ENCODE assay signal across 14 cellular contexts in genomic region chr7:102577315-102578240, GRCh38. TPM values are rescaled to one million over a fixed set of nuclear protein-coding genes. Genes with fewer than 3 reads are reported as not detected.
DNase-seq lines count a peak whose midpoint lies in the region; ATAC-seq and TF ChIP-seq lines count a peak whose summit lies in the region.
"Not testable (repeated sequence)": the region's sequence is repeated elsewhere in the genome, so short reads cannot be mapped to it uniquely, and the experiment has no call there.
"Had no signal": no experiment of that assay in that cellular context is flagged by ENCODE, and none has a peak within 500 bp of the region (broad histone marks: within the 10 kb centered on the region; RNA-seq: fewer than 3 reads in every experiment).

No MANE protein-coding gene starts in this region.

- H2AFZ ChIP-seq in MM.1S (ENCODE audit: low read length), result not testable (repeated sequence)

- TF ChIP-seq CTCF in MM.1S (IDR thresholded peaks at IDR 0.05; ENCODE audit: low read length); coronary artery (IDR thresholded peaks at IDR 0.05); osteocyte (IDR thresholded peaks at IDR 0.05): not testable (repeated sequence)

- not testable (repeated sequence) for H3K9me3 ChIP-seq in MM.1S (replicated peaks; ENCODE audit: insufficient read depth, low read length)

- H3K27me3 ChIP-seq in MM.1S (replicated peaks; ENCODE audit: insufficient read depth, low read length), result not testable (repeated sequence)

- not testable (repeated sequence) for H3K9me2 ChIP-seq in MM.1S (replicated peaks; ENCODE audit: insufficient read depth, low read length)

- H3K4me3 Mint-ChIP-seq in activated CD4-positive, alpha-beta T cell treated with anti-CD3 and anti-CD28 coated beads, Interleukin-2, amount 10 ng/mL, durations not matched to agents 24 days and 14 days; osteocyte (ENCODE audit: unreplicated experiment); stimulated activated effector memory CD8-positive, alpha-beta T cell treated with anti-CD3 and anti-CD28 coated beads, Interleukin-12 subunit alpha, Interleukin-12 subunit beta, amount 100 ng/mL, for 72 hours: not testable (repeated sequence)

- H3F3A ChIP-seq in MM.1S (ENCODE audit: insufficient read depth, low read length), result not testable (repeated sequence)

- H3K36me3 Mint-ChIP-seq in activated CD4-positive, alpha-beta T cell treated with anti-CD3 and anti-CD28 coated beads, Interleukin-2, amount 10 ng/mL, durations not matched to agents 24 days and 14 days (ENCODE audit: low read depth); osteocyte (ENCODE audit: unreplicated experiment); stimulated activated effector memory CD8-positive, alpha-beta T cell treated with anti-CD3 and anti-CD28 coated beads, Interleukin-12 subunit alpha, Interleukin-12 subunit beta, amount 100 ng/mL, for 72 hours: not testable (repeated sequence)

- not testable (repeated sequence) for H3K4me3 ChIP-seq in MM.1S (ENCODE audit: low read length); coronary artery

- H3K4me1 Mint-ChIP-seq in activated CD4-positive, alpha-beta T cell treated with anti-CD3 and anti-CD28 coated beads, Interleukin-2, amount 10 ng/mL, durations not matched to agents 24 days and 14 days; osteocyte (ENCODE audit: unreplicated experiment); stimulated activated effector memory CD8-positive, alpha-beta T cell treated with anti-CD3 and anti-CD28 coated beads, Interleukin-12 subunit alpha, Interleukin-12 subunit beta, amount 100 ng/mL, for 72 hours: not testable (repeated sequence)

- not testable (repeated sequence) for H3K36me3 ChIP-seq in MM.1S (replicated peaks; ENCODE audit: insufficient read depth, low read length)

- not testable (repeated sequence) for H3K79me2 ChIP-seq in MM.1S (ENCODE audit: low read length)

- intact Hi-C loops in activated CD4-positive, alpha-beta T cell treated with anti-CD3 and anti-CD28 coated beads, Interleukin-2, amount 10 ng/mL, durations not matched to agents 24 days and 14 days (cut with micrococcal nuclease), result not testable (repeated sequence)

- ATAC-seq in stimulated activated effector memory CD8-positive, alpha-beta T cell treated with anti-CD3 and anti-CD28 coated beads, Interleukin-12 subunit alpha, Interleukin-12 subunit beta, amount 100 ng/mL, for 72 hours, result peak; percentile 9

- H3K9me3 Mint-ChIP-seq in activated CD4-positive, alpha-beta T cell treated with anti-CD3 and anti-CD28 coated beads, Interleukin-2, amount 10 ng/mL, durations not matched to agents 24 days and 14 days; osteocyte (ENCODE audit: unreplicated experiment); stimulated activated effector memory CD8-positive, alpha-beta T cell treated with anti-CD3 and anti-CD28 coated beads, Interleukin-12 subunit alpha, Interleukin-12 subunit beta, amount 100 ng/mL, for 72 hours: not testable (repeated sequence)

- H3K9ac ChIP-seq in MM.1S (ENCODE audit: low read length), result not testable (repeated sequence)

- not testable (repeated sequence) for H3K27me3 Mint-ChIP-seq in activated CD4-positive, alpha-beta T cell treated with anti-CD3 and anti-CD28 coated beads, Interleukin-2, amount 10 ng/mL, durations not matched to agents 24 days and 14 days; osteocyte (ENCODE audit: unreplicated experiment)

- peak; percentile 2 for DNase-seq in MM.1S
- DNase-seq in activated CD4-positive, alpha-beta T cell treated with anti-CD3 and anti-CD28 coated beads, Interleukin-2, amount 10 ng/mL, durations not matched to agents 24 days and 14 days, result peak; percentile 65
- DNase-seq in activated T-cell treated with anti-CD3 and anti-CD28 coated beads, Interleukin-2, amount 50 U/mL, for 48 hours, result peak; percentile 16 to 24
- DNase-seq in coronary artery (ENCODE audit: low spot score), result peak; percentile 8
- peak; percentile 0 for DNase-seq in left kidney (ENCODE audit: low read depth, low spot score)
- DNase-seq in osteocyte (ENCODE audit: extremely low spot score, unreplicated experiment), result peak; percentile 63
- peak in 1 of 2 donors; percentile 68 for DNase-seq in stimulated activated effector memory CD8-positive, alpha-beta T cell treated with anti-CD3 and anti-CD28 coated beads, Interleukin-12 subunit alpha, Interleukin-12 subunit beta, amount 100 ng/mL, for 72 hours (ENCODE audit: low spot score in 2 of 2)

- H3K27ac Mint-ChIP-seq in activated CD4-positive, alpha-beta T cell treated with anti-CD3 and anti-CD28 coated beads, Interleukin-2, amount 10 ng/mL, durations not matched to agents 24 days and 14 days; osteocyte (ENCODE audit: unreplicated experiment); stimulated activated effector memory CD8-positive, alpha-beta T cell treated with anti-CD3 and anti-CD28 coated beads, Interleukin-12 subunit alpha, Interleukin-12 subunit beta, amount 100 ng/mL, for 72 hours: not testable (repeated sequence)

- H3K4me1 ChIP-seq in MM.1S (ENCODE audit: low read length), result not testable (repeated sequence)

- H3K27ac ChIP-seq in MM.1S (ENCODE audit: low read length); coronary artery: not testable (repeated sequence)

- not testable (repeated sequence) for H3K4me2 ChIP-seq in MM.1S (ENCODE audit: low read depth, low read length)

- not testable (repeated sequence) for H4K20me1 ChIP-seq in MM.1S (ENCODE audit: insufficient read depth, low read length)

RNA-seq across cellular contexts. Expression of gene POLR2J3, which starts 5.2 kb away (rescaled TPM):
- 49.3 and 50.9 TPM in 2 replicates for total RNA-seq in activated CD4-positive, alpha-beta T cell treated with anti-CD3 and anti-CD28 coated beads, Interleukin-2, amount 10 ng/mL, durations not matched to agents 24 days and 14 days
- 24.1 and 27.1 TPM in 2 replicates for total RNA-seq in osteocyte

RNA-seq across cellular contexts. Expression of gene SPDYE2, which starts 26.6 kb away (rescaled TPM):
- total RNA-seq in activated CD4-positive, alpha-beta T cell treated with anti-CD3 and anti-CD28 coated beads, Interleukin-2, amount 10 ng/mL, durations not matched to agents 24 days and 14 days, result 0.19 TPM in 1 of 2 replicates, not detected in the other
- total RNA-seq in osteocyte, result not detected in 2 replicates
- total RNA-seq: A673, Daoy, GM23248, H7, HepG2, HT-29, M059J had no signal

RNA-seq across cellular contexts. Expression of gene UPK3BL2, which starts 34.1 kb away (rescaled TPM):
- total RNA-seq in activated CD4-positive, alpha-beta T cell treated with anti-CD3 and anti-CD28 coated beads, Interleukin-2, amount 10 ng/mL, durations not matched to agents 24 days and 14 days, result 14.1 and 19.2 TPM in 2 replicates
- 7.9 and 11.0 TPM in 2 replicates for total RNA-seq in osteocyte

RNA-seq across cellular contexts. Expression of gene RASA4, which starts 39.0 kb away (rescaled TPM):
- 52.8 and 54.1 TPM in 2 replicates for total RNA-seq in activated CD4-positive, alpha-beta T cell treated with anti-CD3 and anti-CD28 coated beads, Interleukin-2, amount 10 ng/mL, durations not matched to agents 24 days and 14 days
- 26.1 and 27.0 TPM in 2 replicates for total RNA-seq in osteocyte
